Comparison of ENCODE assay signal across 8 cellular contexts in genomic region chr2:38602732-38603401, GRCh38. TPM values are rescaled to one million over a fixed set of nuclear protein-coding genes. Genes with fewer than 3 reads are reported as not detected.
DNase-seq lines count a peak whose midpoint lies in the region; ATAC-seq, FAIRE-seq and TF ChIP-seq lines count a peak whose summit lies in the region.

HNRNPLL (minus strand) TSS chr2:38602928; CDS start chr2:38602626, 302 bp downstream.

- peak within 1 kb of the TSS; percentile 97 for H3K4me2 ChIP-seq in keratinocyte (ENCODE audit: control insufficient read depth, extremely low read depth, insufficient read depth, low read depth, low read length)

- TF ChIP-seq CTCF in keratinocyte (optimal IDR thresholded peaks at IDR 0.05 in 1 of 3, IDR thresholded peaks at IDR 0.05 in 1 of 3, conservative IDR thresholded peaks at IDR 0.05 in 1 of 3; ENCODE audit: extremely low read depth in 1 of 3, insufficient read depth in 2 of 3, low read length in 3 of 3): no peak

- H3K79me2 ChIP-seq in keratinocyte (ENCODE audit: control insufficient read depth, insufficient read depth, low read length): peaks cover 46% of the 10 kb centered on the region

- no peaks in the 10 kb centered on the region for H4K20me1 ChIP-seq in keratinocyte (ENCODE audit: control insufficient read depth, extremely low read depth, insufficient read depth, low read length)

- no peak for FAIRE-seq in keratinocyte (lab: Jason Lieb, UNC)

- no peaks in the 10 kb centered on the region for H3K27me3 ChIP-seq in keratinocyte (ENCODE audit: control insufficient read depth, extremely low read depth, insufficient read depth, low read length)

- dilution Hi-C loops in keratinocyte (cut with MboI; ENCODE audit: extremely low pct_ligation_motif_present, low sequenced_read_pairs): loop anchor here (25.0 kb wide), 1 partner anchor 109 kb away; no protein-coding TSS in a partner anchor

- peak within 1 kb of the TSS; percentile 97 for H2AFZ ChIP-seq in keratinocyte (ENCODE audit: control insufficient read depth, low read length)

- peak within 1 kb of the TSS; percentile 88 to 96 (median 90) for H3K4me3 ChIP-seq in keratinocyte (ENCODE audit: control insufficient read depth in 2 of 3, extremely low read depth in 1 of 3, insufficient read depth in 2 of 3, low read depth in 1 of 3, low read length in 3 of 3)

- H3K9ac ChIP-seq in keratinocyte (ENCODE audit: control insufficient read depth, extremely low read depth, insufficient read depth, low read length): peak within 1 kb of the TSS; percentile 85

- no peaks in the 10 kb centered on the region for H3K9me1 ChIP-seq in keratinocyte (ENCODE audit: control insufficient read depth, extremely low read depth, insufficient read depth, low read length)

- peak; percentile 99 for DNase-seq in AG08395 (ENCODE audit: low spot score)
- DNase-seq in NCI-H460 (ENCODE audit: extremely low read depth, low read depth): peak; percentile 97
- DNase-seq in activated CD4-positive, alpha-beta T cell treated with anti-CD3 and anti-CD28 coated beads for 24 hours (ENCODE audit: low read depth in 2 of 2): peak; percentile 94 to 98
- DNase-seq in cerebellum (ENCODE audit: low spot score): peak; percentile 96
- peak; percentile 57 for DNase-seq in keratinocyte (ENCODE audit: low read depth, low spot score)
- DNase-seq in stimulated activated CD4-positive, alpha-beta T cell treated with anti-CD3 and anti-CD28 coated beads, Interleukin-12 subunit alpha, Interleukin-12 subunit beta, amount 100 ng/mL, for 48 hours (ENCODE audit: low read depth in 2 of 3, low spot score in 1 of 3): peak; percentile 94 to 98 (median 98)

- H3K36me3 ChIP-seq in keratinocyte (ENCODE audit: control insufficient read depth in 2 of 2, extremely low read depth in 1 of 2, insufficient read depth in 2 of 2, low read length in 2 of 2): no peaks in the 10 kb centered on the region

- no peaks in the 10 kb centered on the region for H3K9me3 ChIP-seq in keratinocyte (ENCODE audit: control insufficient read depth, low read depth, low read length)

- H3K4me1 ChIP-seq in keratinocyte (ENCODE audit: control insufficient read depth, extremely low read depth, insufficient read depth, low read length): peaks cover 22% of the 10 kb centered on the region

- peak; percentile 66 for ATAC-seq in GM19025 (IDR thresholded peaks at IDR 0.05; ENCODE audit: low read depth, unreplicated experiment)
- ATAC-seq in HG03354 (IDR thresholded peaks at IDR 0.05; ENCODE audit: poor library complexity, severe bottlenecking, unreplicated experiment): peak; percentile 66

- peak within 1 kb of the TSS; percentile 68 for H3K27ac ChIP-seq in keratinocyte (ENCODE audit: control insufficient read depth, insufficient read depth, low read length)

RNA-seq across cellular contexts. Expression of gene HNRNPLL, which starts in this region (rescaled TPM):
- 40.2 and 41.3 TPM in 2 replicates for total RNA-seq in NCI-H460 (2014; rRNA removed; shearing (Covaris generic))
- 24.5 and 42.5 TPM in 2 replicates for polyA plus RNA-seq in NCI-H460 (2014; cell fraction: nucleus; rRNA removed)
- 102 TPM for total RNA-seq in cerebellum
- polyA plus RNA-seq in keratinocyte: 17.8 to 53.8 TPM (median 30.6 TPM) in 3 replicates
- 11.8 TPM for polyA plus RNA-seq in keratinocyte (2011; ENCODE audit: low read depth)
- polyA plus RNA-seq in keratinocyte (2011; cell fraction: cytosol; rRNA removed): 15.8 and 35.3 TPM in 2 replicates
- polyA plus RNA-seq in keratinocyte (2011; cell fraction: nucleus; rRNA removed): 26.2 and 31.7 TPM in 2 replicates
- polyA plus RNA-seq in keratinocyte (2012; ENCODE audit: low replicate concordance): 16.5 and 27.9 TPM in 2 replicates
- 3.2 to 49.0 TPM (median 23.1 TPM) in 3 replicates for polyA minus RNA-seq in keratinocyte
- polyA minus RNA-seq in keratinocyte (2011; cell fraction: cytosol; rRNA and poly(A)+ RNA removed): 20.0 TPM
- 14.8 and 34.1 TPM in 2 replicates for polyA minus RNA-seq in keratinocyte (2011; cell fraction: nucleus; rRNA and poly(A)+ RNA removed)

Comparison
In these comparisons a context has a peak if more than half of its experiments do, and no peak if none do; other contexts are left out.
1. Peak in every context shown above with its lines: DNase-seq, ATAC-seq, H3K4me3 ChIP-seq and H3K27ac ChIP-seq.